ENCODE assay signal across 17 cellular contexts in genomic region chr6:136641873-136642465, GRCh38.
DNase-seq lines count a peak whose midpoint lies in the region; ATAC-seq, FAIRE-seq and TF ChIP-seq lines count a peak whose summit lies in the region.
"Had no signal": no experiment of that assay in that cellular context is flagged by ENCODE, and none has a peak within 500 bp of the region (broad histone marks: within the 10 kb centered on the region; RNA-seq: fewer than 3 reads in every experiment).

No MANE protein-coding gene starts in this region.

- dilution Hi-C loops in IMR-90 (cut with HindIII; ENCODE audit: low sequenced_read_pairs, unreplicated experiment), result no loop called here

- H4K8ac ChIP-seq in IMR-90 (ENCODE audit: low read depth in 2 of 2, low read length in 2 of 2), result 0 out of 4 replicates have a peak overlapping the region, but pooled peaks of 1 of the 2 experiments have one; percentile 6
- H4K8ac ChIP-seq in mesendoderm (ENCODE audit: low read depth, low read length), result no peak overlapping the region

- no peak overlapping the region for H3K27ac ChIP-seq in IMR-90 (ENCODE audit: insufficient read depth, low read length)
- no peak overlapping the region for H3K27ac ChIP-seq in mesendoderm (ENCODE audit: low read depth, low read length)

- no peaks in the 10 kb centered on the region for H4K20me1 ChIP-seq in IMR-90 (ENCODE audit: insufficient read depth, low read length)

- ATAC-seq in IMR-90 (ENCODE audit: low read depth), result no peak

- no peaks in the 10 kb centered on the region for H3K79me2 ChIP-seq in mesendoderm (ENCODE audit: control insufficient read depth, insufficient read depth, low read length)

- H3K79me1 ChIP-seq in IMR-90 (ENCODE audit: low read depth in 1 of 2, low read length in 2 of 2), result peaks cover 7 to 26% of the 10 kb centered on the region in 2 experiments; a peak in 3 of 4 replicates
- no peaks in the 10 kb centered on the region for H3K79me1 ChIP-seq in mesendoderm (ENCODE audit: low read length)

- no peak overlapping the region for H3K18ac ChIP-seq in IMR-90 (ENCODE audit: low read depth, low read length)
- peak overlapping the region; percentile 51 for H3K18ac ChIP-seq in mesendoderm (ENCODE audit: low read length)

- POLR2A ChIA-PET in IMR-90 (lab: Charles Lee; ENCODE audit: unreplicated experiment), result no interaction called here

- no peak for TF ChIP-seq POLR2A in IMR-90 (IDR thresholded peaks at IDR 0.05; ENCODE audit: low read depth, low read length)

- H3K23ac ChIP-seq in IMR-90 (ENCODE audit: low read depth, low read length) (no peak overlapping the region), mesendoderm (ENCODE audit: low read length) (no peak overlapping the region)

- no peak overlapping the region for H3K4me2 ChIP-seq in IMR-90 (ENCODE audit: low read depth, low read length)
- no peak overlapping the region for H3K4me2 ChIP-seq in mesendoderm (ENCODE audit: low read length)

- intact Hi-C loops in IMR-90 (cut with micrococcal nuclease), result no loop called here

- no peak overlapping the region for H2BK120ac ChIP-seq in IMR-90 (ENCODE audit: low read depth, low read length)
- no peak overlapping the region for H2BK120ac ChIP-seq in mesendoderm (ENCODE audit: low read depth, low read length)

- H3K14ac ChIP-seq in IMR-90 (replicated peaks; ENCODE audit: low read depth, low read length), result no peak overlapping the region

- peak overlapping the region; percentile 10; the same call in 1 of the 2 replicates for H3K4ac ChIP-seq in IMR-90 (ENCODE audit: low read depth, low read length)
- H3K4ac ChIP-seq in mesendoderm (ENCODE audit: low read depth, low read length), result no peak overlapping the region

- H3K27me3 ChIP-seq in IMR-90 (ENCODE audit: control insufficient read depth, insufficient read depth, low read length) (no peaks in the 10 kb centered on the region), mesendoderm (ENCODE audit: insufficient read depth, low read length, poor library complexity) (no peaks in the 10 kb centered on the region)
- H3K27me3 ChIP-seq: BE2C had no signal

- no peak overlapping the region for H2AFZ ChIP-seq in IMR-90 (replicated peaks; ENCODE audit: low read length, poor library complexity)

- in situ Hi-C loops in IMR-90 (cut with MboI; ENCODE audit: low sequenced_read_pairs), result no loop called here

- H2BK15ac ChIP-seq in IMR-90 (ENCODE audit: low read depth, low read length) (peak overlapping the region; percentile 20; the same call in 1 of the 3 replicates), mesendoderm (replicated peaks; ENCODE audit: low read depth) (no peak overlapping the region)

- H3K4me1 ChIP-seq in IMR-90 (ENCODE audit: control insufficient read depth, insufficient read depth, low read length) (peaks cover 7% of the 10 kb centered on the region), mesendoderm (ENCODE audit: control insufficient read depth, low read depth, low read length) (peaks cover 3% of the 10 kb centered on the region)

- no CpG with 5 or more reads among the region's 3 CpGs for WGBS in IMR-90 (ENCODE audit: extremely low coverage in 2 of 2, insufficient read length in 1 of 2), 2 experiments
- WGBS in mesendoderm (ENCODE audit: extremely low coverage, insufficient coverage, low lambda C conversion rate), result no CpG with 5 or more reads among the region's 3 CpGs

- no peak for TF ChIP-seq RAD21 in IMR-90 (IDR thresholded peaks at IDR 0.05; ENCODE audit: low read length)

- no peak for TF ChIP-seq CTCF in IMR-90 (conservative IDR thresholded peaks at IDR 0.05; ENCODE audit: low read depth, low read length)

- H4K91ac ChIP-seq in IMR-90 (ENCODE audit: insufficient read depth, low read depth, low read length), result no peak overlapping the region

- no peaks in the 10 kb centered on the region for H3K9me3 ChIP-seq in IMR-90 (ENCODE audit: control insufficient read depth, insufficient read depth, low read length)
- H3K9me3 ChIP-seq: BE2C had no signal

- H3K4me3 ChIP-seq in IMR-90 (ENCODE audit: insufficient read depth, low read depth, low read length), result no peak overlapping the region
- H3K4me3 ChIP-seq in mesendoderm (ENCODE audit: low read length), result no peak overlapping the region

- no peak overlapping the region for H3K9ac ChIP-seq in IMR-90 (ENCODE audit: low read depth, low read length)
- H3K9ac ChIP-seq in mesendoderm (ENCODE audit: low read length), result no peak overlapping the region

- H3K9me1 ChIP-seq in IMR-90 (ENCODE audit: insufficient read depth, low read length), result peaks cover 8% of the 10 kb centered on the region

- H2BK5ac ChIP-seq in IMR-90 (ENCODE audit: low read depth, low read length, poor library complexity, severe bottlenecking) (peak overlapping the region; percentile 17), mesendoderm (ENCODE audit: low read length) (no peak overlapping the region)

- H2AK9ac ChIP-seq in IMR-90 (replicated peaks; ENCODE audit: low read depth, low read length, poor library complexity), result no peak overlapping the region

- H4K5ac ChIP-seq in IMR-90 (ENCODE audit: low read depth, low read length) (no peak overlapping the region), mesendoderm (ENCODE audit: low read length) (no peak overlapping the region)

- H3K36me3 ChIP-seq in IMR-90 (ENCODE audit: control insufficient read depth, insufficient read depth, low read length) (peaks cover 4% of the 10 kb centered on the region), mesendoderm (ENCODE audit: control insufficient read depth, insufficient read depth, low read length) (no peaks in the 10 kb centered on the region)
- H3K36me3 ChIP-seq: BE2C had no signal

- FAIRE-seq in endometrium (lab: Jason Lieb, UNC), result peak; percentile 63
- FAIRE-seq: A204.1, H1 had no signal

- H2BK20ac ChIP-seq in IMR-90 (ENCODE audit: low read depth, low read length), result 0 out of 2 replicates have a peak overlapping the region, but pooled peaks have one; percentile 10

- H2AK5ac ChIP-seq in IMR-90 (ENCODE audit: low read depth, low read length) (peak overlapping the region; percentile 48; the same call in 1 of the 2 replicates), mesendoderm (ENCODE audit: low read length) (no peak overlapping the region)

- DNase-seq in IMR-90 (no peak), mesendoderm (no peak), DMS53 (lab: John Stamatoyannopoulos, UW) (no peak), SIG-M5 treated with dmso at 0.1 percent for 504 hours (lab: John Stamatoyannopoulos, UW; ENCODE audit: unreplicated experiment) (no peak), NCI-H2081 treated with DMSO at 0.1 percent for 48 hours (lab: John Stamatoyannopoulos, UW) (no peak)
- DNase-seq: ACHN; BE2C; C1 segment of cervical spinal cord; CD4-positive, CD25-positive, alpha-beta regulatory T cell; CD8-positive, alpha-beta memory T cell; COR-L47; DMS 273 treated with DMSO at 0.1 percent for 48 hours; GDM1; H9 had no signal

- CTCF ChIA-PET in IMR-90 (lab: Yijun Ruan, JAX), result interaction anchor here (1.5 to 4.6 kb wide), 3 partner anchors 150 to 152 kb away, joined by 3 to 41 read pairs (median 12); partner anchors contain the start of gene MAP3K5

- no TSS peak for BruUV-seq in IMR-90 (replicated peaks; lab: Mats Ljungman, UMichigan)

- H3K56ac ChIP-seq in IMR-90 (ENCODE audit: extremely low read depth, insufficient read depth, low read length) (no peak overlapping the region), mesendoderm (ENCODE audit: low read length) (no peak overlapping the region)

TF ChIP-seq in IMR-90, 13 proteins besides CTCF, POLR2A, EP300 and RAD21:
- TF ChIP-seq MXI1 (IDR thresholded peaks at IDR 0.05; ENCODE audit: borderline replicate concordance, low read depth, low read length) (no peak), MAZ (IDR thresholded peaks at IDR 0.05; ENCODE audit: borderline replicate concordance, low read depth, low read length) (no peak), CEBPB (IDR thresholded peaks at IDR 0.05; ENCODE audit: low read depth, low read length) (no peak), RFX5 (IDR thresholded peaks at IDR 0.05; ENCODE audit: low read depth, low read length) (no peak), ELK1 (IDR thresholded peaks at IDR 0.05; ENCODE audit: borderline replicate concordance, low read depth, low read length) (no peak)
- TF ChIP-seq, protein P1, sequence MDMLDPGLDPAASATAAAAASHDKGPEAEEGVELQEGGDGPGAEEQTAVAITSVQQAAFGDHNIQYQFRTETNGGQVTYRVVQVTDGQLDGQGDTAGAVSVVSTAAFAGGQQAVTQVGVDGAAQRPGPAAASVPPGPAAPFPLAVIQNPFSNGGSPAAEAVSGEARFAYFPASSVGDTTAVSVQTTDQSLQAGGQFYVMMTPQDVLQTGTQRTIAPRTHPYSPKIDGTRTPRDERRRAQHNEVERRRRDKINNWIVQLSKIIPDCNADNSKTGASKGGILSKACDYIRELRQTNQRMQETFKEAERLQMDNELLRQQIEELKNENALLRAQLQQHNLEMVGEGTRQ (IDR thresholded peaks at IDR 0.05; ENCODE audit: low read depth, low read length), result no peak
